ENCODE assay signal across 1 cellular context in genomic region chr10:63711866-63712716, GRCh38.
A peak's percentile ranks its signal among the peaks of the same experiment; 100 is the strongest.
TF ChIP-seq lines count a peak whose summit lies in the region.

No MANE protein-coding gene starts in this region.

TF ChIP-seq in HEK293, 187 proteins besides CTCF, POLR2A, EP300 and RAD21 (continued from another document and continues in another):
- TF ChIP-seq ZNF280C (tag by site-specific recombination; IDR thresholded peaks at IDR 0.05) (no peak), ZNF132 (tag by site-specific recombination; IDR thresholded peaks at IDR 0.05; ENCODE audit: borderline replicate concordance) (no peak), ZNF350 (tag by site-specific recombination; IDR thresholded peaks at IDR 0.05) (no peak), ZNF544 (tag by site-specific recombination; IDR thresholded peaks at IDR 0.05) (no peak), ZFP69B (tag by site-specific recombination; IDR thresholded peaks at IDR 0.05) (no peak; the same call in 1 of the 2 replicates), ZNF274 (IDR thresholded peaks at IDR 0.05; ENCODE audit: low read length) (no peak), ZNF274 (tag by site-specific recombination; IDR thresholded peaks at IDR 0.05; ENCODE audit: borderline replicate concordance) (no peak), SP3 (tag by site-specific recombination; IDR thresholded peaks at IDR 0.05) (peak; percentile 33; the same call in 1 of the 2 replicates), ZNF211 (tag by site-specific recombination; IDR thresholded peaks at IDR 0.05; ENCODE audit: low read depth) (no peak), SETDB1 (IDR thresholded peaks at IDR 0.05; ENCODE audit: insufficient read length, low read length) (no peak), ZNF280D (tag by site-specific recombination; IDR thresholded peaks at IDR 0.05) (no peak), SP2 (tag by site-specific recombination; IDR thresholded peaks at IDR 0.05) (no peak), ZNF138 (tag by site-specific recombination; IDR thresholded peaks at IDR 0.05; ENCODE audit: borderline replicate concordance) (no peak), HIC1 (tag by site-specific recombination; IDR thresholded peaks at IDR 0.05) (no peak), ZNF426 (tag by site-specific recombination; IDR thresholded peaks at IDR 0.05) (no peak), ZNF670 (tag by site-specific recombination; IDR thresholded peaks at IDR 0.05; ENCODE audit: low read depth) (no peak), ZNF658 (tag by site-specific recombination; IDR thresholded peaks at IDR 0.05) (no peak), ZNF549 (tag by site-specific recombination; IDR thresholded peaks at IDR 0.05) (no peak), ZNF530 (tag by site-specific recombination; IDR thresholded peaks at IDR 0.05; ENCODE audit: low read depth) (no peak), ZNF366 (tag by site-specific recombination; conservative IDR thresholded peaks at IDR 0.05) (peak; percentile 85), ZBTB49 (tag by site-specific recombination; IDR thresholded peaks at IDR 0.05; ENCODE audit: low read depth) (no peak), ZBTB20 (tag by site-specific recombination; IDR thresholded peaks at IDR 0.05) (peak; percentile 55; the same call in 1 of the 2 replicates), ZNF548 (tag by site-specific recombination; IDR thresholded peaks at IDR 0.05) (no peak), KLF10 (tag by site-specific recombination; IDR thresholded peaks at IDR 0.05) (peak; percentile 50; the same call in 1 of the 2 replicates), INSM2 (tag by site-specific recombination; IDR thresholded peaks at IDR 0.05) (peak; percentile 58; the same call in 1 of the 2 replicates), SP7 (tag by site-specific recombination; IDR thresholded peaks at IDR 0.05) (peak; percentile 70; the same call in 1 of the 2 replicates), ZNF341 (tag by site-specific recombination; IDR thresholded peaks at IDR 0.05; ENCODE audit: low read depth) (no peak), MZF1 (tag by site-specific recombination; IDR thresholded peaks at IDR 0.05; ENCODE audit: borderline replicate concordance) (no peak), ZNF776 (tag by site-specific recombination; IDR thresholded peaks at IDR 0.05; ENCODE audit: borderline replicate concordance) (no peak), ZNF830 (tag by site-specific recombination; IDR thresholded peaks at IDR 0.05; ENCODE audit: low read depth) (no peak), ZFP37 (tag by site-specific recombination; IDR thresholded peaks at IDR 0.05) (0 out of 2 replicates have a peak, but pooled peaks have one; percentile 47), ZNF423 (tag by site-specific recombination; IDR thresholded peaks at IDR 0.05) (no peak), ZNF121 (tag by site-specific recombination; IDR thresholded peaks at IDR 0.05) (no peak), ZNF529 (tag by site-specific recombination; IDR thresholded peaks at IDR 0.05; ENCODE audit: insufficient replicate concordance) (no peak), GLIS2 (tag by site-specific recombination; IDR thresholded peaks at IDR 0.05) (peak; percentile 54; the same call in 1 of the 2 replicates), BCL6B (tag by site-specific recombination; IDR thresholded peaks at IDR 0.05) (no peak), ZNF624 (tag by site-specific recombination; IDR thresholded peaks at IDR 0.05) (no peak), SCRT1 (tag by site-specific recombination; IDR thresholded peaks at IDR 0.05; ENCODE audit: borderline replicate concordance) (no peak), ZNF585B (tag by site-specific recombination; IDR thresholded peaks at IDR 0.05) (no peak), TSHZ1 (tag by site-specific recombination; IDR thresholded peaks at IDR 0.05; ENCODE audit: borderline replicate concordance) (peak; percentile 57; the same call in 1 of the 2 replicates), ZNF692 (tag by site-specific recombination; IDR thresholded peaks at IDR 0.05) (peak; percentile 76), ZBTB48 (tag by site-specific recombination; IDR thresholded peaks at IDR 0.05) (peak; percentile 61; the same call in 1 of the 2 replicates), ZFHX2 (tag by site-specific recombination; conservative IDR thresholded peaks at IDR 0.05) (no peak), ZNF600 (tag by site-specific recombination; IDR thresholded peaks at IDR 0.05) (peak; percentile 99)
